ENCODE assay signal across 8 cellular contexts in the genomic region with DNA sequence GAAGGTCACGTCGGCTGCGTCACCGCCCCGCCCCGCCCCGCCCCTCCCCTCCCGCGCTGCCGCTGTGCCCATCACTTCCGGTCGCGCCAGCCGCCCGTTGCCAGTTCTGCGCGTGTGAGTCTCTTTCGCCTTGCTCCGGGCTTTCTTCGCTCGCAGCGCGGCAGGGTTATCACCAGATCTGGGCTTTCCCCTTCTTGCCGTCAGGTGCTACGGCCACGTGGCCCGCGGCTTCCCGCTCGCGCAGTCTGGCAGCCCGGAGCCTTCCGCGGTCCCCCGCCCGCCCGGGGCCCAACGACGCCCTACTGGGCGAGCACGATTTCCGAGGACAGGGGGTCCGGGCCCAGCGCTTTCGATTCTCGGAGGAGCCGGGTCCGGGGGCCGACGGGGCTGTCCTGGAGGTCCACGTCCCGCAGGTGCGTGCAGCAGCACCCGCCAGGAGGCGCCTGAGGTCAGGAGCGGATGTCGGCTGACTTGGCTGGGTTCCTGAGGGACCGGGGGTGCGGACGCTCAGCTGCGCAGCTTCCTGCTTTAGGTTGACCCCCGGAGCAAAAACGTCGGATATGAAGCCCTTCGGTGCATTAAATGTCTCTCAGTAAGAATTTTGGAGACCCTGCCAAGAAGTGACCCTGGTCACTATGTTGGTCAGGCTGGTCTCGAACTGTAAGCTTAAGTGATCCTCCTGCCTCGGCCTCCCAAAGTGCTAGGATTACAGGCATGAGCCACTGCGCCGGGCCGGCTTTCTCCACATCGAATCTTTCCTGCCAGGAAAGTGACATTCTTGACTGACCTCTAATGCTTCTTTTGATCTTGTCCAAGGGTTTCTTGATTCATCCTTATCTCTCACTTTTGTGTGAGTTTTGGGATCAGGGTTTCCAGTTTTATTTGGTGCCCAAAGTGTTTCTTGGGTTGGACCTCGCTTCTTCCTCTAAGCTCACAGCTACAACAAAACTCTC. TPM values are rescaled to one million over a fixed set of nuclear protein-coding genes. Genes with fewer than 3 reads are reported as not detected.
DNase-seq lines count a peak whose midpoint lies in the region; ATAC-seq and TF ChIP-seq lines count a peak whose summit lies in the region.

A gene with protein sequence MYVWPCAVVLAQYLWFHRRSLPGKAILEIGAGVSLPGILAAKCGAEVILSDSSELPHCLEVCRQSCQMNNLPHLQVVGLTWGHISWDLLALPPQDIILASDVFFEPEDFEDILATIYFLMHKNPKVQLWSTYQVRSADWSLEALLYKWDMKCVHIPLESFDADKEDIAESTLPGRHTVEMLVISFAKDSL (plus strand): TSS at position 74 of the 953 bp plus-strand sequence. CDS start 2,872 bp downstream, outside the sequence.

- no CpG with 5 or more reads among the region's 72 CpGs for WGBS in neuronal stem cell (ENCODE audit: extremely low coverage in 2 of 2, insufficient read length in 2 of 2, insufficient replicate concordance in 1 of 2), 2 donors
- 2 to 5% methylated on average over 8 to 31 of the region's 72 CpGs for WGBS in thyroid gland, 2 donors

- peak within 1 kb of the TSS; percentile 100 for H3K14ac ChIP-seq in neuronal stem cell (ENCODE audit: low read length)

- peak in 6 of 7 experiments; percentile 66 to 95 (median 86) for DNase-seq in CD8-positive, alpha-beta T cell
- DNase-seq in PC-9: peak in 1 of 2 experiments; percentile 70
- peak; percentile 70 for DNase-seq in activated T-helper 9 cell treated with anti-CD3 and anti-CD28 coated beads, Interleukin-2, amount 50 U/mL, for 16 hours (ENCODE audit: low read depth)
- peak; percentile 88 for DNase-seq in fibroblast of villous mesenchyme (ENCODE audit: low read depth)
- peak; percentile 53 for DNase-seq in neuronal stem cell (ENCODE audit: low spot score)
- DNase-seq in thyroid gland: peak; percentile 85 to 87

- no peak for ATAC-seq in CD8-positive, alpha-beta T cell
- peak; percentile 39 for ATAC-seq in GM19372 (IDR thresholded peaks at IDR 0.05; ENCODE audit: low read depth, unreplicated experiment)
- peak; percentile 45 for ATAC-seq in HG03520 (IDR thresholded peaks at IDR 0.05; ENCODE audit: unreplicated experiment)

- peak within 1 kb of the TSS; percentile 90 for H2BK5ac ChIP-seq in neuronal stem cell (ENCODE audit: low read length)

- H3K27me3 ChIP-seq in CD8-positive, alpha-beta T cell (ENCODE audit: insufficient read depth, low read length): no peaks in the 10 kb centered on the region
- H3K27me3 ChIP-seq in PC-9 (ENCODE audit: insufficient read depth, low read depth) (no peaks in the 10 kb centered on the region), neuronal stem cell (ENCODE audit: control insufficient read depth in 3 of 3, insufficient read depth in 3 of 3, low read depth in 1 of 3, low read length in 3 of 3) (no peaks in the 10 kb centered on the region), thyroid gland (no peaks in the 10 kb centered on the region)

- peak within 1 kb of the TSS; percentile 81 for H2AK5ac ChIP-seq in neuronal stem cell (ENCODE audit: low read depth, low read length)

- no peaks in the 10 kb centered on the region for H3K9me2 ChIP-seq in PC-9 (ENCODE audit: insufficient read depth)

- H3K9me3 Mint-ChIP-seq in CD8-positive, alpha-beta T cell: no peaks in the 10 kb centered on the region

- no peak within 1 kb of the TSS for H4K91ac ChIP-seq in neuronal stem cell (ENCODE audit: low read depth, low read length, poor library complexity)

- H2BK12ac ChIP-seq in neuronal stem cell (ENCODE audit: low read length): no peak within 1 kb of the TSS

- H3K79me2 ChIP-seq in PC-9 (ENCODE audit: low read depth): peaks cover 75% of the 10 kb centered on the region

- H3K27ac Mint-ChIP-seq in CD8-positive, alpha-beta T cell: peak within 1 kb of the TSS; percentile 99

- TF ChIP-seq CTCF in CD8-positive, alpha-beta T cell (IDR thresholded peaks at IDR 0.05): peak; percentile 64
- TF ChIP-seq CTCF in PC-9 (conservative IDR thresholded peaks at IDR 0.05) (peak; percentile 68; the same call in 1 of the 2 replicates), fibroblast of villous mesenchyme (IDR thresholded peaks at IDR 0.05; ENCODE audit: insufficient read depth, low read depth, low read length) (peak; percentile 67), thyroid gland (IDR thresholded peaks at IDR 0.05) (peak in 5 of 6 experiments; percentile 61 to 80 (median 68))

- intact Hi-C loops in CD8-positive, alpha-beta T cell (cut with DNase I, micrococcal nuclease): loop anchor here (1.0 to 5.0 kb wide), 9 partner anchors 10 to 942 kb away; a partner anchor contains a TSS
- intact Hi-C loops in PC-9 (cut with micrococcal nuclease; ENCODE audit: unreplicated experiment): loop anchor here (5.0 kb wide), 2 partner anchors 170 to 340 kb away; no protein-coding TSS in a partner anchor
- intact Hi-C loops in thyroid gland (cut with DNase I): no loop called here

- no peaks in the 10 kb centered on the region for H3K27me3 Mint-ChIP-seq in CD8-positive, alpha-beta T cell (ENCODE audit: low read depth)

- H3K4me2 ChIP-seq in PC-9 (peak within 1 kb of the TSS; percentile 87), neuronal stem cell (ENCODE audit: insufficient read depth, low read length, poor library complexity, severe bottlenecking) (peak within 1 kb of the TSS; percentile 86)

- peaks cover 16% of the 10 kb centered on the region for H3K36me3 ChIP-seq in CD8-positive, alpha-beta T cell (ENCODE audit: insufficient read depth, low read length)
- H3K36me3 ChIP-seq in PC-9 (ENCODE audit: low read depth) (0 out of 2 replicates have a peak, but pooled peaks cover 6% of the 10 kb centered on the region), neuronal stem cell (replicated peaks in 1 of 2; ENCODE audit: control insufficient read depth in 2 of 2, insufficient read depth in 2 of 2, low read length in 2 of 2) (peaks cover 10 to 56% of the 10 kb centered on the region in 2 donors), thyroid gland (peaks cover 23 to 29% of the 10 kb centered on the region in 2 donors)

- H3K4me3 Mint-ChIP-seq in CD8-positive, alpha-beta T cell: peak within 1 kb of the TSS; percentile 99

- TF ChIP-seq POLR2A in thyroid gland (IDR thresholded peaks at IDR 0.05): peak; percentile 62 to 75

- peak within 1 kb of the TSS; percentile 72 for H2BK120ac ChIP-seq in neuronal stem cell (ENCODE audit: low read depth, low read length)

- H3K18ac ChIP-seq in neuronal stem cell (ENCODE audit: low read length): peak within 1 kb of the TSS; percentile 99

- H3F3A ChIP-seq in PC-9 (ENCODE audit: insufficient read depth, low read depth): peaks cover 17% of the 10 kb centered on the region; the same call in 1 of the 2 replicates

- peaks cover 69% of the 10 kb centered on the region for H3K36me3 Mint-ChIP-seq in CD8-positive, alpha-beta T cell

- H4K20me1 ChIP-seq in PC-9 (ENCODE audit: insufficient read depth): peaks cover 8% of the 10 kb centered on the region; the same call in 1 of the 2 replicates

- H3K4ac ChIP-seq in neuronal stem cell (ENCODE audit: low read length): no peak within 1 kb of the TSS

- POLR2A ChIA-PET in CD8-positive, alpha-beta T cell (lab: Charles Lee): interaction anchor here (1.0 to 5.8 kb wide), 6 partner anchors 10 to 362 kb away, joined by 4 to 80 read pairs (median 6); a partner anchor contains a TSS
- POLR2A ChIA-PET in PC-9 (lab: Charles Lee; ENCODE audit: unreplicated experiment): interaction anchor here (0.5 to 0.6 kb wide), 2 partner anchors 363 to 748 kb away, joined by 3 to 12 read pairs; a partner anchor contains a TSS

- peak within 1 kb of the TSS; percentile 65 for H4K8ac ChIP-seq in neuronal stem cell (ENCODE audit: low read depth, low read length)

- peaks cover 47% of the 10 kb centered on the region for H3K4me1 ChIP-seq in CD8-positive, alpha-beta T cell (ENCODE audit: insufficient read depth, low read length)
- peaks cover 12% of the 10 kb centered on the region for H3K4me1 ChIP-seq in PC-9 (replicated peaks; ENCODE audit: insufficient read depth)
- peaks cover 5 to 11% of the 10 kb centered on the region in 2 donors for H3K4me1 ChIP-seq in neuronal stem cell (ENCODE audit: control insufficient read depth in 2 of 2, insufficient read depth in 1 of 2, low read depth in 1 of 2, low read length in 2 of 2)
- peaks cover 17 to 47% of the 10 kb centered on the region in 2 donors for H3K4me1 ChIP-seq in thyroid gland

- H3K23ac ChIP-seq in neuronal stem cell (ENCODE audit: low read depth, low read length, poor library complexity): peak within 1 kb of the TSS; percentile 98

- peak within 1 kb of the TSS; percentile 87 for H3K4me3 ChIP-seq in CD8-positive, alpha-beta T cell (ENCODE audit: low read depth, low read length)
- H3K4me3 ChIP-seq in PC-9: peak within 1 kb of the TSS; percentile 78
- peak within 1 kb of the TSS; percentile 93 for H3K4me3 ChIP-seq in fibroblast of villous mesenchyme (ENCODE audit: low read depth, low read length)
- H3K4me3 ChIP-seq in neuronal stem cell (ENCODE audit: low read length in 2 of 2): peak within 1 kb of the TSS; percentile 97 to 100
- peak within 1 kb of the TSS; percentile 68 to 96 (median 86) for H3K4me3 ChIP-seq in thyroid gland (replicated peaks in 1 of 3)

- H3K4me1 Mint-ChIP-seq in CD8-positive, alpha-beta T cell (ENCODE audit: low read depth): peaks cover 57% of the 10 kb centered on the region

- peak within 1 kb of the TSS; percentile 95 for H3K9ac ChIP-seq in neuronal stem cell (ENCODE audit: low read depth, low read length, poor library complexity)

- BruUV-seq in PC-9 (replicated peaks; lab: Mats Ljungman, UMichigan): TSS peak; percentile 71

- H2AFZ ChIP-seq in PC-9: peak within 1 kb of the TSS; percentile 91
- peak within 1 kb of the TSS; percentile 98 for H2AFZ ChIP-seq in neuronal stem cell (ENCODE audit: low read length)

- peak within 1 kb of the TSS; percentile 64 for H2BK15ac ChIP-seq in neuronal stem cell (ENCODE audit: low read length)

- no peaks in the 10 kb centered on the region for H3K9me3 ChIP-seq in CD8-positive, alpha-beta T cell (ENCODE audit: low read length)
- H3K9me3 ChIP-seq in PC-9 (ENCODE audit: insufficient read depth, low read depth): no peaks in the 10 kb centered on the region
- H3K9me3 ChIP-seq in neuronal stem cell (replicated peaks in 1 of 2; ENCODE audit: control insufficient read depth in 2 of 2, insufficient read depth in 1 of 2, low read depth in 1 of 2, low read length in 2 of 2): no peaks in the 10 kb centered on the region
- no peaks in the 10 kb centered on the region for H3K9me3 ChIP-seq in thyroid gland

- H3K27ac ChIP-seq in CD8-positive, alpha-beta T cell (ENCODE audit: low read depth, low read length): peak within 1 kb of the TSS; percentile 99
- H3K27ac ChIP-seq in PC-9 (peak within 1 kb of the TSS; percentile 81), neuronal stem cell (replicated peaks; ENCODE audit: low read length) (peak within 1 kb of the TSS; percentile 87), thyroid gland (peak within 1 kb of the TSS; percentile 94 to 100 (median 100))

- CTCF ChIA-PET in CD8-positive, alpha-beta T cell (lab: Charles Lee): interaction anchor here (0.9 to 7.1 kb wide), 7 partner anchors 9 to 373 kb away, joined by 3 to 74 read pairs (median 3); a partner anchor contains a TSS
- CTCF ChIA-PET in PC-9 (lab: Charles Lee): interaction anchor here (0.6 kb wide), 2 partner anchors 559 to 1552 kb away, joined by 3 to 4 read pairs; no protein-coding TSS in a partner anchor

- H3K79me1 ChIP-seq in neuronal stem cell (ENCODE audit: low read depth, low read length): peaks cover 6% of the 10 kb centered on the region

RNA-seq across cellular contexts. Expression of the gene that starts here (rescaled TPM):
- total RNA-seq in CD8-positive, alpha-beta T cell: 10 to 100 TPM; 40.3 to 43.1 TPM
- total RNA-seq in PC-9 (2021): 31.7 and 40.5 TPM in 2 replicates
- total RNA-seq in fibroblast of villous mesenchyme: 27.1 and 30.2 TPM in 2 replicates
- 29.2 TPM for polyA plus RNA-seq in neuronal stem cell (2013, experiment 1 of 2)
- polyA plus RNA-seq in neuronal stem cell (2013, experiment 2 of 2): 31.8 TPM
- total RNA-seq in thyroid gland: 10 to 100 TPM; 33.6 to 58.3 (median 51.3) TPM
